ENCODE assay signal across 1 cellular context in the genomic region with DNA sequence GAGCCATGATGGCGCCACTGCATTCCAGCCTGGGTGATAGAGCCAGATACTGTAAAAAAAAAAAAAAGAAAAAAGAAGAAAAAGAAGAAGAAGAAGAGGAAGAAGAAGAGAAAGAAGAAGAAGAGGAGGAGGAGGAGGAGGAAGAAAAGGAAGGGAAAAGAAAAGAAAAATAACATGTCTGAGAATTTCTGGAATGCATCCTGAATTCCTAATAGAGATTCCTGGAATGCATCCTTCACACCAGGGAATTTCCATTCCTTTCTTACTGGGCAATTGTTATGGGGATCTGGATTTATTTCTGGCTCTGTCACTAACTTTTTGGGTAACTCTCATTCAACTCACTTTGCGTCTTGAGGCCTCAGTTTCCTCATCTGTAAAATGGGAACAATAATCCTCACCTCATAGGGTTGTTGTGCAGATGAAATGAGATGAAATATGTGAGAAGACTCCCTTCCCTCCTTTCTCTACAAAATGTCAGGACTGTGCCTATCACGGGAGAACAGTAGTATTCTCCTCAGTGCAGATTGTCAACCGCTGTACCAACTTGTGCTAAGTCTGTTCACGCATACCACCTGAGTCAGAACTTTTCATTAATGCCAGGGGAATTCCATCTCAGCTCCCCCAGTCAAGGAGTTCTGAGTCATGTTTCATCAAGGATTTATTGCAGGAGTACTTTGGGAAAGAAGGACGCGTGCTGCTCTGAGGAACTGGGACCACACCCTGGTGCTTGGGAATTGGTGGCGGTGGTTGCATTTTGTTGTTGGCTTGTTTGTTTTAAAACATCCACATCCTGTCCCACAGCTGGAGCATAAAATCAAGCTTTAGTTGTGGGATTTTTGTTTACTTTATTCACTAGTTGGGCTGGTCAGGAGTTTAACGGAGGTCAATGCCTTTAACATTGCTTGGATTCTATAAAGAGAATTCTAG.
TF ChIP-seq lines count a peak whose summit lies in the region.

No MANE protein-coding gene starts in this region.

TF ChIP-seq in SK-N-SH treated with all-trans-retinoic acid at 6 μM for 48 hours, 23 proteins besides CTCF, POLR2A, EP300 and RAD21 (continued from another document):
- TF ChIP-seq, protein P1, sequence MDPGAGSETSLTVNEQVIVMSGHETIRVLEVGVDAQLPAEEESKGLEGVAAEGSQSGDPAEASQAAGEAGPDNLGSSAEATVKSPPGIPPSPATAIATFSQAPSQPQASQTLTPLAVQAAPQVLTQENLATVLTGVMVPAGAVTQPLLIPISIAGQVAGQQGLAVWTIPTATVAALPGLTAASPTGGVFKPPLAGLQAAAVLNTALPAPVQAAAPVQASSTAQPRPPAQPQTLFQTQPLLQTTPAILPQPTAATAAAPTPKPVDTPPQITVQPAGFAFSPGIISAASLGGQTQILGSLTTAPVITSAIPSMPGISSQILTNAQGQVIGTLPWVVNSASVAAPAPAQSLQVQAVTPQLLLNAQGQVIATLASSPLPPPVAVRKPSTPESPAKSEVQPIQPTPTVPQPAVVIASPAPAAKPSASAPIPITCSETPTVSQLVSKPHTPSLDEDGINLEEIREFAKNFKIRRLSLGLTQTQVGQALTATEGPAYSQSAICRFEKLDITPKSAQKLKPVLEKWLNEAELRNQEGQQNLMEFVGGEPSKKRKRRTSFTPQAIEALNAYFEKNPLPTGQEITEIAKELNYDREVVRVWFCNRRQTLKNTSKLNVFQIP (CRISPR knock-in tag; IDR thresholded peaks at IDR 0.05; ENCODE audit: borderline replicate concordance, low read depth), result no peak
- TF ChIP-seq ZC3H10 (CRISPR knock-in tag; IDR thresholded peaks at IDR 0.05) (no peak), CSDC2 (CRISPR knock-in tag; IDR thresholded peaks at IDR 0.05) (no peak), ESRRG (CRISPR knock-in tag; IDR thresholded peaks at IDR 0.05) (no peak), TOX (CRISPR knock-in tag; IDR thresholded peaks at IDR 0.05; ENCODE audit: borderline replicate concordance) (no peak)
